In the genomic region with DNA sequence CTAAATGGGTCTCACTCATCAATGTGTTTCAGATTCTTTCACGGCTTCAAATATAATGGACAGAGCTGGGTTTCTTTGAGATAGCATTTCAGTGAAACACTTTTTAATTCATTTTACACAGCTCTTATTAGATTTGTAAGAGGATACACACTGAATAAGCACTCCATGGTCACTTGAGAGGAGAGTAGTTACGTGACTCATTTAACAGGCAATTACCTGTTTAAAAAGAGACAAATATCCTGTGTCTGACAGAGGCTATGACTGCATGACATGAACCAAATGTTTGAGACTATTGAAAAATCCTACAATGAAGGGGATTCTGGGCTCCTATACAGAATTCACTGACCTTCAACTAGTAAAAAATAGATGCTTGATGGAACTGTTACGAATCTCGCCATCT, we compare ENCODE assay signal across 21 cellular contexts.
DNase-seq lines count a peak whose midpoint lies in the region; ATAC-seq lines count a peak whose summit lies in the region.
"Had no signal": no experiment of that assay in that cellular context is flagged by ENCODE, and none has a peak within 500 bp of the region (broad histone marks: within the 10 kb centered on the region; RNA-seq: fewer than 3 reads in every experiment).

No MANE protein-coding gene starts in this region.

- intact Hi-C loops in sciatic nerve (cut with DNase I): no loop called here

- no peak for ATAC-seq in sciatic nerve
- ATAC-seq: activated CD8-positive, alpha-beta memory T cell treated with anti-CD3 and anti-CD28 coated beads, Interleukin-2, amount 10 ng/mL, durations not matched to agents 7 days and 5 days; GM12878; left ventricle myocardium superior; T-helper 17 cell had no signal

- DNase-seq in DMS153 treated with DMSO at 0.1 percent for 48 hours (lab: John Stamatoyannopoulos, UW; ENCODE audit: unreplicated experiment) (peak; percentile 50), NCI-H1436 (lab: John Stamatoyannopoulos, UW) (peak; percentile 79), NCI-H2227 (lab: John Stamatoyannopoulos, UW; ENCODE audit: unreplicated experiment) (peak; percentile 11), SHP77 treated with DMSO at 0.1 percent for 48 hours (lab: John Stamatoyannopoulos, UW) (peak; percentile 83), SKM-1 treated with dmso at 0.1 percent for 144 hours (lab: John Stamatoyannopoulos, UW; ENCODE audit: unreplicated experiment) (no peak), DMS 273 treated with DMSO at 0.1 percent for 48 hours (lab: John Stamatoyannopoulos, UW) (no peak), sciatic nerve (ENCODE audit: low spot score) (no peak), ureter (ENCODE audit: low spot score) (no peak)
- DNase-seq: activated CD4-positive, alpha-beta T cell treated with anti-CD3 and anti-CD28 coated beads, Interleukin-2, amount 10 ng/mL, durations not matched to agents 24 days and 14 days; activated CD8-positive, alpha-beta memory T cell treated with anti-CD3 and anti-CD28 coated beads, Interleukin-2, amount 10 ng/mL, durations not matched to agents 7 days and 5 days; activated naive CD8-positive, alpha-beta T cell treated with anti-CD3 and anti-CD28 coated beads, Interleukin-2, amount 10 ng/mL, durations not matched to agents 7 days and 5 days; KG1; left ventricle myocardium superior; MV-4-11; NCI-H82; PC-9; stimulated activated CD4-positive, alpha-beta T cell treated with anti-CD3 and anti-CD28 coated beads, Interleukin-2, amount 100 ng/mL, for 48 hours; stimulated activated naive CD4-positive, alpha-beta T cell treated with Interleukin-2 at 50 U/mL for 16 hours; T-helper 17 cell; tibial artery had no signal

Comparison
In these comparisons a context has a peak if more than half of its experiments do, and no peak if none do; other contexts are left out.
1. DNase-seq: peak in DMS153 treated with DMSO at 0.1 percent for 48 hours (single experiment), NCI-H1436 (single experiment), NCI-H2227 (single experiment) and SHP77 treated with DMSO at 0.1 percent for 48 hours (single experiment); none in SKM-1 treated with dmso at 0.1 percent for 144 hours (single experiment), DMS 273 treated with DMSO at 0.1 percent for 48 hours (single experiment), sciatic nerve (single experiment) and ureter (single experiment).